In genomic region chr6:32944265-32944664, GRCh38 we compare ENCODE assay signal across 8 cellular contexts. TPM values are rescaled to one million over a fixed set of nuclear protein-coding genes. Genes with fewer than 3 reads are reported as not detected.
A peak's percentile ranks its signal among the peaks of the same experiment; 100 is the strongest.
DNase-seq lines count a peak whose midpoint lies in the region; ATAC-seq and TF ChIP-seq lines count a peak whose summit lies in the region.

No MANE protein-coding gene starts in this region.

- ATAC-seq in GM18861 (IDR thresholded peaks at IDR 0.05; ENCODE audit: unreplicated experiment) (peak; percentile 39), HG02798 (IDR thresholded peaks at IDR 0.05; ENCODE audit: poor library complexity, unreplicated experiment) (peak; percentile 54), HG03469 (IDR thresholded peaks at IDR 0.05; ENCODE audit: unreplicated experiment) (no peak)

- peaks cover 3% of the 10 kb centered on the region for H3K4me1 ChIP-seq in testis

- peak overlapping the region in 1 of 2 donors; percentile 8 for H3K27ac ChIP-seq in testis

- H3K27me3 ChIP-seq in testis, result no peaks in the 10 kb centered on the region

- intact Hi-C loops in testis (cut with DNase I; ENCODE audit: low total_unique reads), result no loop called here

- 77 to 82% methylated on average over 1 of the region's 1 CpG for WGBS in testis, 2 donors

- TF ChIP-seq POLR2A in Raji (IDR thresholded peaks at IDR 0.05; ENCODE audit: insufficient read depth, low read depth, low read length) (peak; percentile 88), testis (IDR thresholded peaks at IDR 0.05) (no peak)

- H3K36me3 ChIP-seq in testis (ENCODE audit: low read depth, missing control alignments), result no peaks in the 10 kb centered on the region

- H3K4me3 ChIP-seq in testis, result no peak overlapping the region

- no peak for TF ChIP-seq CTCF in testis (IDR thresholded peaks at IDR 0.05)

- no peaks in the 10 kb centered on the region for H3K9me3 ChIP-seq in testis

- DNase-seq in globus pallidus (ENCODE audit: low spot score), result peak; percentile 46
- DNase-seq in hippocampal formation (lab: John Stamatoyannopoulos, UW), result no peak
- DNase-seq in testis, result no peak
- DNase-seq in COLO668 (lab: John Stamatoyannopoulos, UW; ENCODE audit: unreplicated experiment), result no peak

RNA-seq across cellular contexts. Expression of gene HLA-DMB, which starts 3.4 kb away (rescaled TPM):
- total RNA-seq in testis, result 1 to 10 TPM; 4.9 to 6.0 TPM
- polyA plus RNA-seq in testis (ENCODE audit: insufficient read depth, low read depth, low replicate concordance), result 46.1 TPM

RNA-seq across cellular contexts. Expression of gene HLA-DMA, which starts 8.6 kb away (rescaled TPM):
- total RNA-seq in testis, result 10 to 100 TPM; 10.1 to 19.8 TPM
- 54.5 TPM for polyA plus RNA-seq in testis (ENCODE audit: insufficient read depth, low read depth, low replicate concordance)

RNA-seq across cellular contexts. Expression of gene BRD2, which starts 24.1 kb away (rescaled TPM):
- 100 to 1,000 TPM; 312 to 334 TPM for total RNA-seq in testis
- 299 TPM for polyA plus RNA-seq in testis (ENCODE audit: insufficient read depth, low read depth, low replicate concordance)
